ENCODE assay signal across 1 cellular context in the genomic region with DNA sequence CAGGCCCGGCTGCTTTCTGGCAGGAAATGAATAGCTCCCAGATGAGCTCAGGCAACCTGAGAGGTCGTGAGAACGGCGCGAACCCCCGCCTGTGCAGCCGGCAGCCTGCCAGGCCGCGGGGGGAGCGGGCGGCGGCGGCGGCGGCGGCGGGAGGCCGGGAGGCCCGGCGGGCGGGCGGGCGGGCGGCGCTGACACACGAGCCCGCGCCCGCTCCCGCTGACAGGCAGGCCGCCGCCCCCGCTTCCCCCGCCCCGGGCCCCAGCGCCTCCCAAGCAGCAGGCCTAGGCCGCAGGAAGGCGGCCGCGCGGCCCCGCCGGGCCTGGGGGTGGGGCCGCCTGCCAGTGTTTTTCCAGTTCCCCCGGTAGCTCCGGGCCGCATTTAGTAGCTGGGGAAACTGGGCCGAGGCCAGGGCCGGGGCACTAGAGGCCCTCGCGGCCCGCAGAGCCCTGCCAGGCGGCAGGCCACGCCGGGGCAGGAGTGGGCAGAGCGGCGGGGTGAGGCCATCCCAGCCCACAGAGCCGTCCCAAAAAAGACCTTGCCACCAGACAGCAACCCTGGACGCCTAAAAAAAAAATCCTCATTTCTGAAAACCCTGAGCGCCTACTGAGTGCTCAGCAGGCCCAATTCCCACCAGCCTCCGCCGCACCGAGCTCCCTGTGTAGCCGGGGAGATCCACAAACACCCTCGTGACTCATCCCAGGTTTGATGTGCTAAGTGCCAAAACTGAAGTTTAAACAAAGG.
TF ChIP-seq lines count a peak whose summit lies in the region.

No MANE protein-coding gene starts in this region.

TF ChIP-seq in H1, 55 proteins besides CTCF, POLR2A, EP300 and RAD21 (continued from another document):
- TF ChIP-seq, protein P1, sequence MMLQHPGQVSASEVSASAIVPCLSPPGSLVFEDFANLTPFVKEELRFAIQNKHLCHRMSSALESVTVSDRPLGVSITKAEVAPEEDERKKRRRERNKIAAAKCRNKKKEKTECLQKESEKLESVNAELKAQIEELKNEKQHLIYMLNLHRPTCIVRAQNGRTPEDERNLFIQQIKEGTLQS (IDR thresholded peaks at IDR 0.05; ENCODE audit: insufficient read depth, low read depth, low read length), result no peak
- TF ChIP-seq SAP30 (IDR thresholded peaks at IDR 0.05; ENCODE audit: insufficient read depth, insufficient replicate concordance, low read length) (no peak), KDM5A (IDR thresholded peaks at IDR 0.05; ENCODE audit: low read length) (no peak)
